Comparison of ENCODE assay signal across 23 cellular contexts in genomic region chrX:86078650-86079049, GRCh38.
"Had no signal": no experiment of that assay in that cellular context is flagged by ENCODE, and none has a peak within 500 bp of the region (broad histone marks: within the 10 kb centered on the region; RNA-seq: fewer than 3 reads in every experiment).

No MANE protein-coding gene starts in this region.

- H3K4me3 ChIP-seq: left ventricle myocardium inferior, lower lobe of right lung, pancreas, smooth muscle cell, testis, tibial nerve, upper lobe of right lung, vagina had no signal

- H3K27ac Mint-ChIP-seq: memory B cell; naive B cell; nephron; progenitor cell of endocrine pancreas; stimulated activated naive B cell treated with anti-CD40 and anti-IgM and Interleukin-4, amounts not matched to agents 10 μg/mL and 1 μg/mL and 100 μg/mL, for 72 hours; stimulated activated naive CD8-positive, alpha-beta T cell treated with anti-CD3 and anti-CD28 coated beads, Interleukin-15, amount 100 ng/mL, for 72 hours had no signal

- H3K27ac ChIP-seq: foreskin keratinocyte, left ventricle myocardium inferior, lower lobe of right lung, pancreas, testis, tibial nerve, upper lobe of right lung, vagina had no signal

- FAIRE-seq: endometrium had no signal

- H3K36me3 Mint-ChIP-seq: memory B cell; stimulated activated naive B cell treated with anti-CD40 and anti-IgM and Interleukin-4, amounts not matched to agents 10 μg/mL and 1 μg/mL and 100 μg/mL, for 72 hours had no signal

- H3K4me1 ChIP-seq: foreskin keratinocyte, left ventricle myocardium inferior, lower lobe of right lung, pancreas, testis, tibial nerve, upper lobe of right lung, vagina had no signal

- DNase-seq: effector memory CD4-positive, alpha-beta T cell; foreskin keratinocyte; kidney; left cardiac atrium; left ventricle myocardium inferior; lower lobe of right lung; naive B cell; occipital lobe; pancreas; right cardiac atrium; stimulated activated CD4-positive, alpha-beta T cell treated with anti-CD3 and anti-CD28 coated beads, Interleukin-4, amount 100 ng/mL, for 4 hours; stimulated activated naive B cell treated with anti-CD40 and anti-IgM and Interleukin-4, amounts not matched to agents 10 μg/mL and 1 μg/mL and 100 μg/mL, for 72 hours; stimulated activated naive CD8-positive, alpha-beta T cell treated with anti-CD3 and anti-CD28 coated beads, Interleukin-15, amount 100 ng/mL, for 72 hours; testis; upper lobe of right lung had no signal

- H3K9me3 ChIP-seq: left ventricle myocardium inferior, lower lobe of right lung, pancreas, testis, tibial nerve, upper lobe of right lung, vagina had no signal

- ATAC-seq: esophagus mucosa; foreskin keratinocyte; left cardiac atrium; lower lobe of right lung; pancreas; right cardiac atrium; stimulated activated naive B cell treated with anti-CD40 and anti-IgM and Interleukin-4, amounts not matched to agents 10 μg/mL and 1 μg/mL and 100 μg/mL, for 72 hours; stimulated activated naive CD8-positive, alpha-beta T cell treated with anti-CD3 and anti-CD28 coated beads, Interleukin-15, amount 100 ng/mL, for 72 hours; upper lobe of right lung had no signal

- H3K4me1 Mint-ChIP-seq: memory B cell; naive B cell; nephron; stimulated activated naive B cell treated with anti-CD40 and anti-IgM and Interleukin-4, amounts not matched to agents 10 μg/mL and 1 μg/mL and 100 μg/mL, for 72 hours; stimulated activated naive CD8-positive, alpha-beta T cell treated with anti-CD3 and anti-CD28 coated beads, Interleukin-15, amount 100 ng/mL, for 72 hours had no signal

- H3K27me3 Mint-ChIP-seq: progenitor cell of endocrine pancreas; stimulated activated naive CD8-positive, alpha-beta T cell treated with anti-CD3 and anti-CD28 coated beads, Interleukin-15, amount 100 ng/mL, for 72 hours had no signal

- H3K4me2 ChIP-seq: smooth muscle cell had no signal

- H3K27me3 ChIP-seq: foreskin keratinocyte, pancreas, testis, tibial nerve, upper lobe of right lung, vagina had no signal

- H3K4me3 Mint-ChIP-seq: memory B cell; naive B cell; nephron; stimulated activated naive B cell treated with anti-CD40 and anti-IgM and Interleukin-4, amounts not matched to agents 10 μg/mL and 1 μg/mL and 100 μg/mL, for 72 hours; stimulated activated naive CD8-positive, alpha-beta T cell treated with anti-CD3 and anti-CD28 coated beads, Interleukin-15, amount 100 ng/mL, for 72 hours had no signal

- H3K36me3 ChIP-seq: left ventricle myocardium inferior, lower lobe of right lung, pancreas, tibial nerve, upper lobe of right lung, vagina had no signal
